ENCODE assay signal across 21 cellular contexts in genomic region chr1:65503427-65503826, GRCh38.
A peak's percentile ranks its signal among the peaks of the same experiment; 100 is the strongest.
DNase-seq lines count a peak whose midpoint lies in the region; ATAC-seq, FAIRE-seq and TF ChIP-seq lines count a peak whose summit lies in the region.
"Had no signal": no experiment of that assay in that cellular context is flagged by ENCODE, and none has a peak within 500 bp of the region (broad histone marks: within the 10 kb centered on the region; RNA-seq: fewer than 3 reads in every experiment).

No MANE protein-coding gene starts in this region.

- DNase-seq in H54 (ENCODE audit: insufficient read length, low spot score): no peak
- DNase-seq in HT1080 (ENCODE audit: low read depth): peak; percentile 32
- DNase-seq in dermis blood vessel endothelial cell: peak; percentile 66
- peak; percentile 51 for DNase-seq in retinal pigment epithelial cell (ENCODE audit: low read depth)
- no peak for DNase-seq in effector memory CD8-positive, alpha-beta T cell
- DNase-seq in activated naive CD4-positive, alpha-beta T cell (lab: John Stamatoyannopoulos, UW): no peak
- DNase-seq: AML-193; Caco-2; CD4-positive, alpha-beta T cell; DMS79 treated with DMSO at 0.1 percent for 48 hours; GM23248; Karpas-422; KBM-7 had no signal

- peaks cover 0 to 11% of the 10 kb centered on the region in 2 donors for H3K27me3 Mint-ChIP-seq in effector memory CD8-positive, alpha-beta T cell
- H3K27me3 Mint-ChIP-seq: CD4-positive, alpha-beta T cell had no signal

- H3K4me1 Mint-ChIP-seq in effector memory CD8-positive, alpha-beta T cell (ENCODE audit: low read depth in 2 of 2): no peaks in the 10 kb centered on the region
- H3K4me1 Mint-ChIP-seq: IgD-negative memory B cell had no signal

- H3K27ac Mint-ChIP-seq in effector memory CD8-positive, alpha-beta T cell: no peak overlapping the region
- H3K27ac Mint-ChIP-seq: CD4-positive, alpha-beta T cell; IgD-negative memory B cell had no signal

- TF ChIP-seq POLR2A in H54 (IDR thresholded peaks at IDR 0.05; ENCODE audit: low read depth, low read length): no peak

- H3K36me3 Mint-ChIP-seq in effector memory CD8-positive, alpha-beta T cell (ENCODE audit: insufficient read depth): no peaks in the 10 kb centered on the region
- H3K36me3 Mint-ChIP-seq: IgD-negative memory B cell had no signal

- no peak for ATAC-seq in effector memory CD8-positive, alpha-beta T cell (replicated peaks)
- no peak for ATAC-seq in HG02588 (IDR thresholded peaks at IDR 0.05; ENCODE audit: unreplicated experiment)
- ATAC-seq: A549, GM12878, HCT116 had no signal

- TF ChIP-seq CTCF in retinal pigment epithelial cell (conservative IDR thresholded peaks at IDR 0.05; ENCODE audit: low read depth, low read length): no peak

- no peak overlapping the region for H3K4me3 Mint-ChIP-seq in effector memory CD8-positive, alpha-beta T cell
- H3K4me3 Mint-ChIP-seq: CD4-positive, alpha-beta T cell; IgD-negative memory B cell had no signal

- FAIRE-seq in H54 (lab: Jason Lieb, UNC): peak; percentile 50
- FAIRE-seq: A549, D721Med, GM12878, GM19239, HTR-8/SVneo had no signal

- H3K9me3 Mint-ChIP-seq in effector memory CD8-positive, alpha-beta T cell: no peaks in the 10 kb centered on the region
- H3K9me3 Mint-ChIP-seq: CD4-positive, alpha-beta T cell; IgD-negative memory B cell had no signal

- no peak overlapping the region for H3K4me3 ChIP-seq in retinal pigment epithelial cell (ENCODE audit: low read length)
- H3K4me3 ChIP-seq: A549, GM12878, GM23248 had no signal

Comparison
In these comparisons a context has a peak if more than half of its experiments do, and no peak if none do; other contexts are left out.
1. DNase-seq: peak in HT1080 (single experiment), dermis blood vessel endothelial cell (single experiment) and retinal pigment epithelial cell (single experiment); none in H54 (single experiment), effector memory CD8-positive, alpha-beta T cell (0 of 3) and activated naive CD4-positive, alpha-beta T cell (0 of 4).